18 cellular contexts compared by ENCODE assay signal in the genomic region with DNA sequence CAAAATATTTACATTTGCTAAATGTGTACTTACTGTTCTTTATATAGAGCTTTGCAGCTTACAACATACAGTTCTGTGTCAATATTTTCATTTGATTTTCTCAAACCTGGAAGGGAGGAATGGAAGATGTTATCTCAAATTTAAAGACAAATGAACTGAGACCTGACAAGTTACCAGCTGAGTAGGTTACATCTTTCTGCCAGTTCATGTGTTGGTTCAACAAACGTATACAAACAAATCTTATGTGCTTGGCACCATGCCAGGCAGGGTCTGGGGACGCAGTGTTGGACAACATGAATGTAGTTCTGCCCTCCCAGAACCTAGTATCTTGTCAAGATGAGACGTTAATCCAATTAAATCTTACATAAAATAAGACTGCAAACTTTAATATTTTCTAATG.
"Had no signal": no experiment of that assay in that cellular context is flagged by ENCODE, and none has a peak within 500 bp of the region (broad histone marks: within the 10 kb centered on the region; RNA-seq: fewer than 3 reads in every experiment).

No MANE protein-coding gene starts in this region.

- H3K27ac ChIP-seq: coronary artery, esophagus muscularis mucosa, transverse colon had no signal

- DNase-seq: activated CD4-positive, alpha-beta memory T cell treated with anti-CD3 and anti-CD28 coated beads, Interleukin-2, amount 10 ng/mL, durations not matched to agents 7 days and 5 days; activated CD4-positive, alpha-beta T cell treated with anti-CD3 and anti-CD28 coated beads for 48 hours; activated effector memory CD4-positive, alpha-beta T cell treated with Interleukin-2 at 50 U/mL for 16 hours; activated naive CD4-positive, alpha-beta T cell treated with anti-CD3 and anti-CD28 coated beads, Interleukin-2, amount 10 ng/mL, durations not matched to agents 7 days and 5 days; activated T-cell treated with anti-CD3 and anti-CD28 coated beads, Interleukin-2, amount 50 U/mL, for 72 hours; amygdala; hippocampal formation; kidney glomerular epithelial cell; left ventricle myocardium superior; midbrain; natural killer cell; retina; stimulated activated CD4-positive, alpha-beta T cell treated with anti-CD3 and anti-CD28 coated beads, Interleukin-2, amount 100 ng/mL, for 48 hours; stimulated activated CD8-positive, alpha-beta memory T cell treated with anti-CD3 and anti-CD28 coated beads, Interleukin-4, amount 100 ng/mL, for 48 hours; stimulated activated naive B cell treated with anti-CD40 and anti-IgM and Interleukin-4, amounts not matched to agents 10 μg/mL and 1 μg/mL and 100 μg/mL, for 72 hours; transverse colon had no signal

- H3K4me1 ChIP-seq: transverse colon had no signal

- H3K36me3 ChIP-seq: esophagus muscularis mucosa, transverse colon had no signal

- H3K9me3 ChIP-seq: esophagus muscularis mucosa, transverse colon had no signal

- H3K27me3 ChIP-seq: esophagus muscularis mucosa, transverse colon had no signal

- H3K4me3 ChIP-seq: coronary artery, esophagus muscularis mucosa, transverse colon had no signal
